ENCODE assay signal across 21 cellular contexts in genomic region chr5:32973646-32974045, GRCh38.
A peak's percentile ranks its signal among the peaks of the same experiment; 100 is the strongest.
DNase-seq lines count a peak whose midpoint lies in the region; ATAC-seq, FAIRE-seq and TF ChIP-seq lines count a peak whose summit lies in the region.
"Had no signal": no experiment of that assay in that cellular context is flagged by ENCODE, and none has a peak within 500 bp of the region (broad histone marks: within the 10 kb centered on the region; RNA-seq: fewer than 3 reads in every experiment).

No MANE protein-coding gene starts in this region.

- no peaks in the 10 kb centered on the region for H4K20me1 ChIP-seq in IMR-90 (ENCODE audit: insufficient read depth, low read length)

- H2AK5ac ChIP-seq in IMR-90 (ENCODE audit: low read depth, low read length) (no peak overlapping the region), mesendoderm (ENCODE audit: low read length) (no peak overlapping the region)

- no peaks in the 10 kb centered on the region for H3K79me1 ChIP-seq in IMR-90 (ENCODE audit: low read depth in 1 of 2, low read length in 2 of 2)
- H3K79me1 ChIP-seq in mesendoderm (ENCODE audit: low read length), result no peaks in the 10 kb centered on the region

- H2AFZ ChIP-seq in IMR-90 (replicated peaks; ENCODE audit: low read length, poor library complexity), result no peak overlapping the region
- H2AFZ ChIP-seq: GM23248 had no signal

- H3K4me3 ChIP-seq in A549, result no peak overlapping the region
- no peak overlapping the region for H3K4me3 ChIP-seq in IMR-90 (ENCODE audit: insufficient read depth, low read depth, low read length)
- H3K4me3 ChIP-seq in bronchial epithelial cell (ENCODE audit: low read depth, low read length), result no peak overlapping the region
- no peak overlapping the region for H3K4me3 ChIP-seq in mesendoderm (ENCODE audit: low read length)
- H3K4me3 ChIP-seq: GM23248 had no signal

- H4K91ac ChIP-seq in IMR-90 (ENCODE audit: insufficient read depth, low read depth, low read length), result no peak overlapping the region

- H3K56ac ChIP-seq in IMR-90 (ENCODE audit: extremely low read depth, insufficient read depth, low read length), result no peak overlapping the region
- no peak overlapping the region for H3K56ac ChIP-seq in mesendoderm (ENCODE audit: low read length)

- TF ChIP-seq CTCF in A549 (IDR thresholded peaks at IDR 0.05) (no peak), IMR-90 (conservative IDR thresholded peaks at IDR 0.05; ENCODE audit: low read depth, low read length) (no peak), bronchial epithelial cell (IDR thresholded peaks at IDR 0.05; ENCODE audit: insufficient read depth, low read length, severe bottlenecking) (no peak)

- H3K27me3 Mint-ChIP-seq in T-helper 2 cell treated with Interferon-gamma antibody and Interleukin-4, amounts not matched to agents 5 μg/mL and 100 μg/mL, for 36 hours (ENCODE audit: low read depth), result no peaks in the 10 kb centered on the region

- ATAC-seq in A549, result no peak
- no peak; the same call in 1 of the 2 replicates for ATAC-seq in IMR-90 (ENCODE audit: low read depth)
- ATAC-seq: HCT116 had no signal

- H3K9me3 Mint-ChIP-seq in T-helper 2 cell treated with Interferon-gamma antibody and Interleukin-4, amounts not matched to agents 5 μg/mL and 100 μg/mL, for 36 hours, result no peaks in the 10 kb centered on the region
- H3K9me3 Mint-ChIP-seq: H9 had no signal

- H3K23ac ChIP-seq in IMR-90 (ENCODE audit: low read depth, low read length), result no peak overlapping the region
- no peak overlapping the region for H3K23ac ChIP-seq in mesendoderm (ENCODE audit: low read length)

- no peaks in the 10 kb centered on the region for H3K79me2 ChIP-seq in mesendoderm (ENCODE audit: control insufficient read depth, insufficient read depth, low read length)

- no peak overlapping the region for H2AK9ac ChIP-seq in IMR-90 (replicated peaks; ENCODE audit: low read depth, low read length, poor library complexity)

- H3K9me3 ChIP-seq in A549, result no peaks in the 10 kb centered on the region
- H3K9me3 ChIP-seq in IMR-90 (ENCODE audit: control insufficient read depth, insufficient read depth, low read length), result no peaks in the 10 kb centered on the region

- H4K5ac ChIP-seq in IMR-90 (ENCODE audit: low read depth, low read length) (no peak overlapping the region), mesendoderm (ENCODE audit: low read length) (no peak overlapping the region)

- H3K18ac ChIP-seq in IMR-90 (ENCODE audit: low read depth, low read length) (no peak overlapping the region), mesendoderm (ENCODE audit: low read length) (no peak overlapping the region)

- H3K9ac ChIP-seq in IMR-90 (ENCODE audit: low read depth, low read length), result no peak overlapping the region
- no peak overlapping the region for H3K9ac ChIP-seq in mesendoderm (ENCODE audit: low read length)
- H3K9ac ChIP-seq: GM23248 had no signal

- H2BK20ac ChIP-seq in IMR-90 (ENCODE audit: low read depth, low read length), result no peak overlapping the region

- H2BK120ac ChIP-seq in IMR-90 (ENCODE audit: low read depth, low read length) (no peak overlapping the region), mesendoderm (ENCODE audit: low read depth, low read length) (peak overlapping the region; percentile 12)

- in situ Hi-C loops in IMR-90 (cut with MboI; ENCODE audit: low sequenced_read_pairs), result no loop called here

- no peaks in the 10 kb centered on the region for H3K36me3 ChIP-seq in IMR-90 (ENCODE audit: control insufficient read depth, insufficient read depth, low read length)
- H3K36me3 ChIP-seq in bronchial epithelial cell (ENCODE audit: control insufficient read depth, insufficient read depth, low read length), result no peaks in the 10 kb centered on the region
- no peaks in the 10 kb centered on the region for H3K36me3 ChIP-seq in mesendoderm (ENCODE audit: control insufficient read depth, insufficient read depth, low read length)

- TF ChIP-seq RAD21 in A549 (conservative IDR thresholded peaks at IDR 0.05 in 1 of 2, IDR thresholded peaks at IDR 0.05 in 1 of 2) (no peak), IMR-90 (IDR thresholded peaks at IDR 0.05; ENCODE audit: low read length) (no peak)

- no peaks in the 10 kb centered on the region; the same call in 1 of the 2 replicates for H3K9me1 ChIP-seq in IMR-90 (ENCODE audit: insufficient read depth, low read length)

- H3K27ac ChIP-seq in A549 (no peak overlapping the region), IMR-90 (ENCODE audit: insufficient read depth, low read length) (no peak overlapping the region), mesendoderm (ENCODE audit: low read depth, low read length) (no peak overlapping the region)
- H3K27ac ChIP-seq: GM23248 had no signal

- intact Hi-C loops in IMR-90 (cut with micrococcal nuclease), result no loop called here

- DNase-seq in A549 (ENCODE audit: low read depth in 1 of 2, low spot score in 1 of 2), result no peak
- no peak for DNase-seq in IMR-90
- peak; percentile 86 for DNase-seq in bronchial epithelial cell (ENCODE audit: low read depth)
- no peak for DNase-seq in mesendoderm
- no peak for DNase-seq in activated naive CD4-positive, alpha-beta T cell (lab: John Stamatoyannopoulos, UW)
- no peak for DNase-seq in DMS114 treated with DMSO at 0.1 percent for 48 hours (lab: John Stamatoyannopoulos, UW; ENCODE audit: unreplicated experiment)
- DNase-seq in T-helper 2 cell treated with Interferon-gamma antibody and Interleukin-4, amounts not matched to agents 5 μg/mL and 100 μg/mL, for 36 hours (ENCODE audit: low spot score), result no peak
- DNase-seq: 8988T; C1 segment of cervical spinal cord; Calu3; CD4-positive, alpha-beta memory T cell; COR-L47; DMS153; DND-41; GM23248; H9 had no signal

- H3K36me3 Mint-ChIP-seq in T-helper 2 cell treated with Interferon-gamma antibody and Interleukin-4, amounts not matched to agents 5 μg/mL and 100 μg/mL, for 36 hours (ENCODE audit: low read depth), result no peaks in the 10 kb centered on the region
- H3K36me3 Mint-ChIP-seq: CD4-positive, alpha-beta memory T cell had no signal

- TF ChIP-seq POLR2A in A549 (IDR thresholded peaks at IDR 0.05; ENCODE audit: low read length), result no peak
- no peak for TF ChIP-seq POLR2A in IMR-90 (IDR thresholded peaks at IDR 0.05; ENCODE audit: low read depth, low read length)

- H3K27ac Mint-ChIP-seq in T-helper 2 cell treated with Interferon-gamma antibody and Interleukin-4, amounts not matched to agents 5 μg/mL and 100 μg/mL, for 36 hours, result no peak overlapping the region
- H3K27ac Mint-ChIP-seq: CD4-positive, alpha-beta memory T cell; H9 had no signal

- H2BK15ac ChIP-seq in IMR-90 (ENCODE audit: low read depth, low read length) (no peak overlapping the region), mesendoderm (replicated peaks; ENCODE audit: low read depth) (no peak overlapping the region)

- dilution Hi-C loops in IMR-90 (cut with HindIII; ENCODE audit: low sequenced_read_pairs, unreplicated experiment), result no loop called here

- FAIRE-seq in A549 (lab: Jason Lieb, UNC) (peak; percentile 23), bronchial epithelial cell (lab: Jason Lieb, UNC) (no peak)
- FAIRE-seq: G401.6, GM12892, GM19239, H1 had no signal

- H3K27me3 ChIP-seq in IMR-90 (ENCODE audit: control insufficient read depth, insufficient read depth, low read length), result no peaks in the 10 kb centered on the region
- peaks cover 5% of the 10 kb centered on the region for H3K27me3 ChIP-seq in bronchial epithelial cell (ENCODE audit: control insufficient read depth, insufficient read depth, low read length)
- no peaks in the 10 kb centered on the region for H3K27me3 ChIP-seq in mesendoderm (ENCODE audit: insufficient read depth, low read length, poor library complexity)

- H3K4me1 Mint-ChIP-seq in T-helper 2 cell treated with Interferon-gamma antibody and Interleukin-4, amounts not matched to agents 5 μg/mL and 100 μg/mL, for 36 hours (ENCODE audit: low read depth), result no peaks in the 10 kb centered on the region
- H3K4me1 Mint-ChIP-seq: CD4-positive, alpha-beta memory T cell had no signal

- TF ChIP-seq EP300 in A549 (IDR thresholded peaks at IDR 0.05), result no peak

- H3K4me2 ChIP-seq in A549 (no peak overlapping the region), IMR-90 (ENCODE audit: low read depth, low read length) (peak overlapping the region; percentile 67), mesendoderm (ENCODE audit: low read length) (no peak overlapping the region)

- no TSS peak for BruUV-seq in IMR-90 (replicated peaks; lab: Mats Ljungman, UMichigan)

- H3K4ac ChIP-seq in IMR-90 (ENCODE audit: low read depth, low read length) (no peak overlapping the region), mesendoderm (ENCODE audit: low read depth, low read length) (no peak overlapping the region)

- no peak overlapping the region for H3K4me3 Mint-ChIP-seq in T-helper 2 cell treated with Interferon-gamma antibody and Interleukin-4, amounts not matched to agents 5 μg/mL and 100 μg/mL, for 36 hours
- H3K4me3 Mint-ChIP-seq: CD4-positive, alpha-beta memory T cell; H9 had no signal

- no peak overlapping the region for H2BK5ac ChIP-seq in IMR-90 (ENCODE audit: low read depth, low read length, poor library complexity, severe bottlenecking)
- no peak overlapping the region for H2BK5ac ChIP-seq in mesendoderm (ENCODE audit: low read length)

- H4K8ac ChIP-seq in IMR-90 (ENCODE audit: low read depth in 2 of 2, low read length in 2 of 2) (no peak overlapping the region), mesendoderm (ENCODE audit: low read depth, low read length) (peak overlapping the region; percentile 89)

- H3K14ac ChIP-seq in IMR-90 (replicated peaks; ENCODE audit: low read depth, low read length), result no peak overlapping the region

- no peaks in the 10 kb centered on the region for H3K4me1 ChIP-seq in A549
- H3K4me1 ChIP-seq in IMR-90 (ENCODE audit: control insufficient read depth, insufficient read depth, low read length), result peaks cover 2% of the 10 kb centered on the region; the same call in 1 of the 2 replicates
- H3K4me1 ChIP-seq in mesendoderm (ENCODE audit: control insufficient read depth, low read depth, low read length), result no peaks in the 10 kb centered on the region

- CTCF ChIA-PET in A549 (lab: Yijun Ruan, JAX), result no interaction called here
- CTCF ChIA-PET in IMR-90 (lab: Yijun Ruan, JAX), result no interaction called here

- POLR2A ChIA-PET in A549 (lab: Yijun Ruan, JAX), result no interaction called here
- POLR2A ChIA-PET in IMR-90 (lab: Charles Lee; ENCODE audit: unreplicated experiment), result no interaction called here

TF ChIP-seq in A549, 52 proteins besides CTCF, POLR2A, EP300 and RAD21 (continues in another document):
- TF ChIP-seq RNF2 (IDR thresholded peaks at IDR 0.05; ENCODE audit: borderline replicate concordance, low read depth), result no peak

TF ChIP-seq in IMR-90, 13 proteins besides CTCF, POLR2A, EP300 and RAD21 (continues in another document):
- TF ChIP-seq RFX5 (IDR thresholded peaks at IDR 0.05; ENCODE audit: low read depth, low read length) (no peak), CHD1 (IDR thresholded peaks at IDR 0.05; ENCODE audit: low read depth, low read length) (no peak)
